In the genomic region with DNA sequence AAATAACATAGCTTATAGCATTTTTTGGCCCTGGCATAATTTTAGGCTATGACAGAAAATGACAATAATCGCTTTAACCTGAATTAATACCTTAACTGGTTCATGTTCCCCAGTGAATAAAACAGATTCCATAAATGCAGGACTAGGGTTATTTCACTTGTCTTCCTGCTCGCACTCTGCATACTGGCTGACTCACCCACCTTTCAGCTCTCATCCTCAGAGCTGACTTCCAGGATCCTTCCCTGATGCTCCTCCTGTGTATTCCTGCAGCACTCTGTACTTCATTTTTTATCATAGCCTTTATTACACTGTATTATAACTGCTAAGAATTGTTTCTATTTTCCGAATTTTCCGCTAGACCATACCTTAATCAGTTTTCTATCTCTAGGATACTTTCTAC, we compare ENCODE assay signal across 27 cellular contexts.
DNase-seq lines count a peak whose midpoint lies in the region; ATAC-seq, FAIRE-seq and TF ChIP-seq lines count a peak whose summit lies in the region.
"Had no signal": no experiment of that assay in that cellular context is flagged by ENCODE, and none has a peak within 500 bp of the region (broad histone marks: within the 10 kb centered on the region; RNA-seq: fewer than 3 reads in every experiment).

No MANE protein-coding gene starts in this region.

- H3K4me1 ChIP-seq in GM23338 (ENCODE audit: insufficient read depth) (peaks cover 16% of the 10 kb centered on the region), PC-3 (ENCODE audit: insufficient read depth, low read length) (peaks cover 3% of the 10 kb centered on the region; the same call in 1 of the 2 replicates), foreskin keratinocyte (peaks cover 11% of the 10 kb centered on the region), Karpas-422 (ENCODE audit: low read length) (no peaks in the 10 kb centered on the region)
- H3K4me1 ChIP-seq: SJCRH30, upper lobe of left lung had no signal

- peak overlapping the region; percentile 90 for H3K27ac Mint-ChIP-seq in GM23338
- H3K27ac Mint-ChIP-seq: activated CD8-positive, alpha-beta memory T cell treated with anti-CD3 and anti-CD28 coated beads, Interleukin-2, amount 10 ng/mL, durations not matched to agents 7 days and 5 days; activated naive CD8-positive, alpha-beta T cell treated with anti-CD3 and anti-CD28 coated beads, Interleukin-2, amount 50 U/mL, for 24 hours; natural killer cell had no signal

- H4K20me1 ChIP-seq in GM23338 (replicated peaks; ENCODE audit: insufficient read depth) (no peaks in the 10 kb centered on the region), PC-3 (ENCODE audit: low read length) (no peaks in the 10 kb centered on the region), Karpas-422 (ENCODE audit: insufficient read depth, low read depth, low read length) (no peaks in the 10 kb centered on the region)

- no peaks in the 10 kb centered on the region for H3K9me3 Mint-ChIP-seq in GM23338
- H3K9me3 Mint-ChIP-seq: activated naive CD8-positive, alpha-beta T cell treated with anti-CD3 and anti-CD28 coated beads, Interleukin-2, amount 50 U/mL, for 24 hours; natural killer cell had no signal

- H3K36me3 Mint-ChIP-seq in GM23338 (ENCODE audit: low read depth), result peaks cover 5% of the 10 kb centered on the region; the same call in 2 of the 3 replicates
- H3K36me3 Mint-ChIP-seq: activated CD8-positive, alpha-beta memory T cell treated with anti-CD3 and anti-CD28 coated beads, Interleukin-2, amount 10 ng/mL, durations not matched to agents 7 days and 5 days; natural killer cell had no signal

- H3K79me2 ChIP-seq in GM23338 (replicated peaks; ENCODE audit: insufficient read depth) (no peaks in the 10 kb centered on the region), PC-3 (ENCODE audit: low read length) (no peaks in the 10 kb centered on the region), Karpas-422 (ENCODE audit: low read length) (no peaks in the 10 kb centered on the region)

- H3K9me2 ChIP-seq in GM23338 (ENCODE audit: insufficient read depth) (no peaks in the 10 kb centered on the region), PC-3 (replicated peaks; ENCODE audit: low read length) (no peaks in the 10 kb centered on the region), Karpas-422 (replicated peaks; ENCODE audit: insufficient read depth, low read length) (no peaks in the 10 kb centered on the region)

- no peak overlapping the region for H3K4me2 ChIP-seq in GM23338
- no peak overlapping the region for H3K4me2 ChIP-seq in PC-3 (ENCODE audit: low read length)
- H3K4me2 ChIP-seq in Karpas-422 (ENCODE audit: low read depth, low read length, poor library complexity, severe bottlenecking), result no peak overlapping the region

- H3K27me3 ChIP-seq in GM23338 (ENCODE audit: insufficient read depth) (no peaks in the 10 kb centered on the region), PC-3 (ENCODE audit: low read length) (no peaks in the 10 kb centered on the region), foreskin keratinocyte (no peaks in the 10 kb centered on the region), Karpas-422 (ENCODE audit: low read length) (no peaks in the 10 kb centered on the region)
- H3K27me3 ChIP-seq: SJCRH30, upper lobe of left lung had no signal

- no TSS peak for BruUV-seq in PC-3 (replicated peaks; lab: Mats Ljungman, UMichigan)

- intact Hi-C loops in PC-3 (cut with micrococcal nuclease), result no loop called here

- H3K36me3 ChIP-seq in GM23338 (ENCODE audit: insufficient read depth) (no peaks in the 10 kb centered on the region), PC-3 (ENCODE audit: low read depth, low read length) (no peaks in the 10 kb centered on the region), Karpas-422 (ENCODE audit: insufficient read depth, low read length) (no peaks in the 10 kb centered on the region)
- H3K36me3 ChIP-seq: SJCRH30, upper lobe of left lung had no signal

- peak; percentile 82 for ATAC-seq in GM23338
- peak; percentile 92 for ATAC-seq in PC-3
- peak; percentile 55 for ATAC-seq in foreskin keratinocyte
- no peak for ATAC-seq in HG03439 (IDR thresholded peaks at IDR 0.05; ENCODE audit: unreplicated experiment)
- ATAC-seq in HG02884 (IDR thresholded peaks at IDR 0.05; ENCODE audit: unreplicated experiment), result no peak
- ATAC-seq: activated CD8-positive, alpha-beta memory T cell treated with anti-CD3 and anti-CD28 coated beads, Interleukin-2, amount 10 ng/mL, durations not matched to agents 7 days and 5 days; esophagus mucosa; mucosa of descending colon; natural killer cell had no signal

- H3K4me3 Mint-ChIP-seq in GM23338, result peak overlapping the region; percentile 10; the same call in 1 of the 3 replicates
- H3K4me3 Mint-ChIP-seq: activated CD8-positive, alpha-beta memory T cell treated with anti-CD3 and anti-CD28 coated beads, Interleukin-2, amount 10 ng/mL, durations not matched to agents 7 days and 5 days; activated naive CD8-positive, alpha-beta T cell treated with anti-CD3 and anti-CD28 coated beads, Interleukin-2, amount 50 U/mL, for 24 hours; CD14-positive monocyte; natural killer cell had no signal

- H3K27ac ChIP-seq in GM23338 (ENCODE audit: low read depth) (no peak overlapping the region), PC-3 (ENCODE audit: low read length) (no peak overlapping the region), foreskin keratinocyte (no peak overlapping the region), Karpas-422 (ENCODE audit: low read length) (no peak overlapping the region)
- H3K27ac ChIP-seq: SJCRH30, skin epidermis, upper lobe of left lung had no signal

- DNase-seq in GM23338 (ENCODE audit: low spot score), result no peak
- DNase-seq in PC-3, result peak; percentile 25
- no peak for DNase-seq in foreskin keratinocyte
- DNase-seq in urothelium cell line (ENCODE audit: low spot score), result no peak
- no peak for DNase-seq in Karpas-422
- DNase-seq: activated CD4-positive, alpha-beta T cell treated with anti-CD3 and anti-CD28 coated beads, Interleukin-2, amount 50 U/mL, for 4 hours; activated CD4-positive, CD25-positive, alpha-beta regulatory T cell; activated CD8-positive, alpha-beta memory T cell treated with anti-CD3 and anti-CD28 coated beads, Interleukin-2, amount 10 ng/mL, durations not matched to agents 7 days and 5 days; activated naive CD4-positive, alpha-beta T cell; activated naive CD8-positive, alpha-beta T cell treated with anti-CD3 and anti-CD28 coated beads, Interleukin-2, amount 50 U/mL, for 24 hours; central memory CD4-positive, alpha-beta T cell; DMS79 treated with DMSO at 0.1 percent for 48 hours; kidney glomerular epithelial cell; mucosa of descending colon; natural killer cell; NCI-H446 treated with DMSO at 0.1 percent for 48 hours; NCI-H774; retina; SJCRH30; stimulated activated naive CD4-positive, alpha-beta T cell; upper lobe of left lung had no signal

- H3K4me1 Mint-ChIP-seq in GM23338, result peaks cover 33% of the 10 kb centered on the region
- H3K4me1 Mint-ChIP-seq: activated CD8-positive, alpha-beta memory T cell treated with anti-CD3 and anti-CD28 coated beads, Interleukin-2, amount 10 ng/mL, durations not matched to agents 7 days and 5 days; CD14-positive monocyte; natural killer cell had no signal

- H3K9me3 ChIP-seq in PC-3 (ENCODE audit: low read length), result no peaks in the 10 kb centered on the region
- H3K9me3 ChIP-seq in Karpas-422 (ENCODE audit: low read length), result no peaks in the 10 kb centered on the region
- H3K9me3 ChIP-seq: mucosa of descending colon, SJCRH30, upper lobe of left lung had no signal

- H3F3A ChIP-seq in GM23338 (replicated peaks; ENCODE audit: low read depth) (no peaks in the 10 kb centered on the region), PC-3 (ENCODE audit: low read length, unreplicated experiment) (no peaks in the 10 kb centered on the region)

- no peak overlapping the region for H2AFZ ChIP-seq in GM23338
- no peak overlapping the region for H2AFZ ChIP-seq in PC-3 (ENCODE audit: low read length)
- H2AFZ ChIP-seq in Karpas-422 (ENCODE audit: low read length), result no peak overlapping the region

- no peak for TF ChIP-seq CTCF in GM23338 (conservative IDR thresholded peaks at IDR 0.05; ENCODE audit: low read depth in 2 of 2)
- no peak for TF ChIP-seq CTCF in PC-3 (conservative IDR thresholded peaks at IDR 0.05; ENCODE audit: low read depth, low read length)
- TF ChIP-seq CTCF in foreskin keratinocyte (conservative IDR thresholded peaks at IDR 0.05), result no peak

- no peak overlapping the region for H3K4me3 ChIP-seq in GM23338
- H3K4me3 ChIP-seq in PC-3 (ENCODE audit: low read length), result no peak overlapping the region
- no peak overlapping the region for H3K4me3 ChIP-seq in Karpas-422 (ENCODE audit: low read length)
- H3K4me3 ChIP-seq: lung, mucosa of descending colon, SJCRH30, skin epidermis, upper lobe of left lung had no signal

- CTCF ChIA-PET in PC-3 (lab: Charles Lee), result no interaction called here

- peaks cover 1% of the 10 kb centered on the region for H3K27me3 Mint-ChIP-seq in GM23338 (ENCODE audit: insufficient read depth, low read depth, poor library complexity)

- FAIRE-seq in urothelium cell line (lab: Jason Lieb, UNC), result peak; percentile 77

- POLR2A ChIA-PET in PC-3 (lab: Charles Lee; ENCODE audit: unreplicated experiment), result no interaction called here

- no peak overlapping the region for H3K9ac ChIP-seq in PC-3 (ENCODE audit: low read length)
- H3K9ac ChIP-seq in Karpas-422 (ENCODE audit: low read length), result no peak overlapping the region

TF ChIP-seq in GM23338, 12 proteins besides CTCF, POLR2A, EP300 and RAD21 (continues in another document):
- TF ChIP-seq ZNF114 (CRISPR knock-in tag; IDR thresholded peaks at IDR 0.05), result no peak
- no peak for TF ChIP-seq JUNB (IDR thresholded peaks at IDR 0.05; ENCODE audit: unreplicated experiment)
- TF ChIP-seq EZH2phosphoT487 (IDR thresholded peaks at IDR 0.05; ENCODE audit: unreplicated experiment), result no peak

Comparison
In these comparisons a context has a peak if more than half of its experiments do, and no peak if none do; other contexts are left out.
1. ATAC-seq: peak in GM23338 (single experiment), PC-3 (single experiment) and foreskin keratinocyte (single experiment); none in HG03439 (single experiment) and HG02884 (single experiment).